9 cellular contexts compared by ENCODE assay signal in the genomic region with DNA sequence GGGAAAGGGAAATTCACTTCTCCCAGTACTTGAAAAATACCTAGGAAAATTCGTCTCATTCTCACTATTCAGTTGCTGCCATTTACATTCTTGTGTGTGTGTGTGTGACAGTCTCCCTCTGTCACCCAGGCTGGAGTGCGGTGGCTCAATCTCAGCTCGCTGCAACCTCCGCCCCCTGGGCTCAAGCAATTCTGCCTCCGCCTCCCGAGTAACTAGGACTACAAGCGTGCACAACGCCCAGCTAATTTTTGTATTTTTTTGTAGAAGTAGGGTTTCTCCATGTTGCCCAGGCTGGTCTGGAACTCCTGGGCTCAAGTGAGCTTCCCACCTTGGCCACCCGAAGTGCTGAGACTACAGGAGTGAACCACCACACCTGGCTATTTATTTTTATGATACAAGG. TPM values are rescaled to one million over a fixed set of nuclear protein-coding genes. Genes with fewer than 3 reads are reported as not detected.
DNase-seq lines count a peak whose midpoint lies in the region; ATAC-seq and TF ChIP-seq lines count a peak whose summit lies in the region.
"Had no signal": no experiment of that assay in that cellular context is flagged by ENCODE, and none has a peak within 500 bp of the region (broad histone marks: within the 10 kb centered on the region; RNA-seq: fewer than 3 reads in every experiment).

No MANE protein-coding gene starts in this region.

- no peaks in the 10 kb centered on the region for H3K9me2 ChIP-seq in SK-N-SH

- peak overlapping the region; percentile 60 to 92 for H3K4me3 ChIP-seq in SK-N-SH (ENCODE audit: low read depth in 2 of 2, low read length in 1 of 2)
- peak overlapping the region in 1 of 2 donors; percentile 78 for H3K4me3 ChIP-seq in right atrium auricular region

- TF ChIP-seq CTCF in SK-N-SH (IDR thresholded peaks at IDR 0.05) (no peak), activated B cell treated with CpG ODN at 0.5 μM for 24 hours (IDR thresholded peaks at IDR 0.05) (no peak), right atrium auricular region (IDR thresholded peaks at IDR 0.05) (no peak)

- H3K27me3 Mint-ChIP-seq in activated B cell treated with CpG ODN at 0.5 μM for 24 hours: no peaks in the 10 kb centered on the region
- no peaks in the 10 kb centered on the region for H3K27me3 Mint-ChIP-seq in stimulated activated memory B cell treated with anti-CD40 and anti-IgM and Interleukin-4, amounts not matched to agents 10 μg/mL and 1 μg/mL and 100 μg/mL, for 72 hours

- WGBS in SK-N-SH (ENCODE audit: low lambda C conversion rate): 80% methylated on average over 9 of the region's 9 CpGs

- no peak for DNase-seq in SK-N-SH
- DNase-seq in activated B cell treated with CpG ODN at 0.5 μM for 24 hours: no peak
- no peak for DNase-seq in right atrium auricular region (ENCODE audit: low spot score)
- DNase-seq in NCI-H146 (lab: John Stamatoyannopoulos, UW): no peak
- no peak for DNase-seq in NCI-H510A treated with DMSO at 0.1 percent for 48 hours (lab: John Stamatoyannopoulos, UW)
- DNase-seq: C1 segment of cervical spinal cord had no signal

- POLR2A ChIA-PET in SK-N-SH (lab: Yijun Ruan, JAX) (interaction anchor here (1.0 to 1.9 kb wide), 2 partner anchors 26 to 331 kb away, joined by 4 to 8 read pairs; partner anchors contain the start of genes CHTOP and RPS27), activated B cell treated with CpG ODN at 0.5 μM for 24 hours (lab: Charles Lee) (interaction anchor here (0.6 to 3.2 kb wide), 14 partner anchors 12 to 331 kb away, joined by 3 to 37 read pairs (median 8); partner anchors contain the start of genes CHTOP, ILF2, RPS27 and S100A5)

- H3K36me3 Mint-ChIP-seq in activated B cell treated with CpG ODN at 0.5 μM for 24 hours (ENCODE audit: low read depth): peaks cover 47% of the 10 kb centered on the region
- peaks cover 27% of the 10 kb centered on the region for H3K36me3 Mint-ChIP-seq in stimulated activated memory B cell treated with anti-CD40 and anti-IgM and Interleukin-4, amounts not matched to agents 10 μg/mL and 1 μg/mL and 100 μg/mL, for 72 hours

- ATAC-seq in SK-N-SH treated with all-trans-retinoic acid at 6 μM for 48 hours (no peak), activated B cell treated with CpG ODN at 0.5 μM for 24 hours (ENCODE audit: low read depth) (no peak), HG02840 (IDR thresholded peaks at IDR 0.05; ENCODE audit: low FRiP score, unreplicated experiment) (no peak)
- ATAC-seq in stimulated activated memory B cell treated with anti-CD40 and anti-IgM and Interleukin-4, amounts not matched to agents 10 μg/mL and 1 μg/mL and 100 μg/mL, for 72 hours: no peak

- H3K9ac ChIP-seq in SK-N-SH: peak overlapping the region; percentile 80

- H3K4me2 ChIP-seq in SK-N-SH: peak overlapping the region; percentile 94

- H3K4me1 ChIP-seq in SK-N-SH (ENCODE audit: control insufficient read depth in 1 of 2, insufficient read depth in 2 of 2, low read depth in 1 of 2, low read length in 1 of 2): peaks cover 0 to 5% of the 10 kb centered on the region in 2 experiments; a peak in 1 of 4 replicates
- peaks cover 0 to 13% of the 10 kb centered on the region in 2 donors for H3K4me1 ChIP-seq in right atrium auricular region

- H3K27me3 ChIP-seq in SK-N-SH (ENCODE audit: insufficient read depth): no peaks in the 10 kb centered on the region
- H3K27me3 ChIP-seq in right atrium auricular region: no peaks in the 10 kb centered on the region

- TF ChIP-seq RAD21 in SK-N-SH (IDR thresholded peaks at IDR 0.05; ENCODE audit: low read length): no peak

- no peaks in the 10 kb centered on the region for H4K20me1 ChIP-seq in SK-N-SH (ENCODE audit: insufficient read depth)

- CTCF ChIA-PET in SK-N-SH (lab: Yijun Ruan, JAX) (interaction anchor here (0.6 to 1.4 kb wide), 4 partner anchors 10 to 18 kb away, joined by 3 read pairs; no protein-coding TSS in a partner anchor), activated B cell treated with CpG ODN at 0.5 μM for 24 hours (lab: Charles Lee) (interaction anchor here (1.6 kb wide), 1 partner anchor 88 kb away, joined by 9 read pairs; no protein-coding TSS in a partner anchor)

- H3K27ac ChIP-seq in SK-N-SH (ENCODE audit: low read depth in 2 of 2, low read length in 1 of 2) (no peak overlapping the region), right atrium auricular region (peak overlapping the region; percentile 97 to 98)

- no peaks in the 10 kb centered on the region for H3K9me3 Mint-ChIP-seq in activated B cell treated with CpG ODN at 0.5 μM for 24 hours
- H3K9me3 Mint-ChIP-seq in stimulated activated memory B cell treated with anti-CD40 and anti-IgM and Interleukin-4, amounts not matched to agents 10 μg/mL and 1 μg/mL and 100 μg/mL, for 72 hours: no peaks in the 10 kb centered on the region

- H3K27ac Mint-ChIP-seq in activated B cell treated with CpG ODN at 0.5 μM for 24 hours: peak overlapping the region; percentile 24
- peak overlapping the region; percentile 93 for H3K27ac Mint-ChIP-seq in stimulated activated memory B cell treated with anti-CD40 and anti-IgM and Interleukin-4, amounts not matched to agents 10 μg/mL and 1 μg/mL and 100 μg/mL, for 72 hours

- H3K79me2 ChIP-seq in SK-N-SH (ENCODE audit: insufficient read depth): peaks cover 23% of the 10 kb centered on the region

- peak overlapping the region; percentile 96 for H3K4me3 Mint-ChIP-seq in activated B cell treated with CpG ODN at 0.5 μM for 24 hours
- H3K4me3 Mint-ChIP-seq in stimulated activated memory B cell treated with anti-CD40 and anti-IgM and Interleukin-4, amounts not matched to agents 10 μg/mL and 1 μg/mL and 100 μg/mL, for 72 hours: peak overlapping the region; percentile 99

- intact Hi-C loops in activated B cell treated with CpG ODN at 0.5 μM for 24 hours (cut with micrococcal nuclease): loop anchor here (2.0 to 5.0 kb wide), 3 partner anchors 61 to 149 kb away; no protein-coding TSS in a partner anchor

- peaks cover 36 to 40% of the 10 kb centered on the region in 2 experiments for H3K36me3 ChIP-seq in SK-N-SH (replicated peaks in 1 of 2; ENCODE audit: control insufficient read depth in 1 of 2, insufficient read depth in 2 of 2, low read length in 1 of 2)
- peaks cover 39% of the 10 kb centered on the region for H3K36me3 ChIP-seq in right atrium auricular region

- H2AFZ ChIP-seq in SK-N-SH (ENCODE audit: low read depth): no peak overlapping the region

- TF ChIP-seq EP300 in SK-N-SH (IDR thresholded peaks at IDR 0.05; ENCODE audit: borderline replicate concordance in 1 of 2, low read depth in 1 of 2, low read length in 1 of 2): no peak

- peaks cover 41% of the 10 kb centered on the region for H3F3A ChIP-seq in SK-N-SH (replicated peaks; ENCODE audit: insufficient read depth)

- H3K4me1 Mint-ChIP-seq in activated B cell treated with CpG ODN at 0.5 μM for 24 hours: peaks cover 14% of the 10 kb centered on the region
- H3K4me1 Mint-ChIP-seq in stimulated activated memory B cell treated with anti-CD40 and anti-IgM and Interleukin-4, amounts not matched to agents 10 μg/mL and 1 μg/mL and 100 μg/mL, for 72 hours: peaks cover 20% of the 10 kb centered on the region

- H3K9me3 ChIP-seq in SK-N-SH (no peaks in the 10 kb centered on the region), right atrium auricular region (no peaks in the 10 kb centered on the region)

TF ChIP-seq in SK-N-SH, 30 proteins besides CTCF, POLR2A, EP300 and RAD21 (continues in another document):
- TF ChIP-seq SIN3A (IDR thresholded peaks at IDR 0.05; ENCODE audit: borderline replicate concordance, low read depth, low read length): no peak
- no peak for TF ChIP-seq NFIC (IDR thresholded peaks at IDR 0.05; ENCODE audit: borderline replicate concordance)
- no peak for TF ChIP-seq NRF1 (IDR thresholded peaks at IDR 0.05; ENCODE audit: low read depth, low read length)
- no peak for TF ChIP-seq POLR2AphosphoS5 (IDR thresholded peaks at IDR 0.05; ENCODE audit: low read depth, low read length)
- no peak for TF ChIP-seq MXI1 (IDR thresholded peaks at IDR 0.05; ENCODE audit: low read depth, low read length)
- no peak for TF ChIP-seq CHD2 (IDR thresholded peaks at IDR 0.05; ENCODE audit: low read length, partially characterized antibody)

RNA-seq across cellular contexts. Expression of gene SNAPIN, which starts 1.2 kb away (rescaled TPM):
- 57.6 and 61.7 TPM in 2 replicates for polyA plus RNA-seq in SK-N-SH (2012; rRNA removed)
- polyA plus RNA-seq in SK-N-SH (2012; cell fraction: cytosol; rRNA removed): 56.7 and 57.6 TPM in 2 replicates
- polyA plus RNA-seq in SK-N-SH (2012; cell fraction: nucleus; rRNA removed): 41.7 and 45.5 TPM in 2 replicates
- total RNA-seq in activated B cell treated with CpG ODN at 0.5 μM for 24 hours (50.4 and 51.5 TPM in 2 replicates), right atrium auricular region (10 to 100 TPM; 60.8 to 84.0 TPM)

RNA-seq across cellular contexts. Expression of gene ILF2, which starts 11.1 kb away (rescaled TPM):
- 189 and 236 TPM in 2 replicates for polyA plus RNA-seq in SK-N-SH (2012; rRNA removed)
- 221 and 224 TPM in 2 replicates for polyA plus RNA-seq in SK-N-SH (2012; cell fraction: cytosol; rRNA removed)
- polyA plus RNA-seq in SK-N-SH (2012; cell fraction: nucleus; rRNA removed): 123 and 180 TPM in 2 replicates
- 182 and 191 TPM in 2 replicates for total RNA-seq in activated B cell treated with CpG ODN at 0.5 μM for 24 hours
- total RNA-seq in right atrium auricular region: 10 to 100 TPM; 69.2 to 80.9 TPM

RNA-seq across cellular contexts. Expression of gene NPR1, which starts 18.8 kb away (rescaled TPM):
- polyA plus RNA-seq in SK-N-SH (2012; rRNA removed): 0.05 and 0.12 TPM in 2 replicates
- 0.01 and 0.08 TPM in 2 replicates for polyA plus RNA-seq in SK-N-SH (2012; cell fraction: cytosol; rRNA removed)
- polyA plus RNA-seq in SK-N-SH (2012; cell fraction: nucleus; rRNA removed): 0.26 and 0.60 TPM in 2 replicates
- total RNA-seq in activated B cell treated with CpG ODN at 0.5 μM for 24 hours: 0.59 and 0.82 TPM in 2 replicates
- 10 to 100 TPM; 19.3 to 42.9 TPM for total RNA-seq in right atrium auricular region

RNA-seq across cellular contexts. Expression of gene CHTOP, which starts 25.8 kb away (rescaled TPM):
- polyA plus RNA-seq in SK-N-SH (2012; rRNA removed): 76.7 and 84.9 TPM in 2 replicates
- 63.8 and 71.2 TPM in 2 replicates for polyA plus RNA-seq in SK-N-SH (2012; cell fraction: cytosol; rRNA removed)
- 96.8 and 111 TPM in 2 replicates for polyA plus RNA-seq in SK-N-SH (2012; cell fraction: nucleus; rRNA removed)
- total RNA-seq in activated B cell treated with CpG ODN at 0.5 μM for 24 hours: 140 and 148 TPM in 2 replicates
- 10 to 100 TPM; 38.2 to 50.1 TPM for total RNA-seq in right atrium auricular region

RNA-seq across cellular contexts. Expression of gene S100A1, which starts 31.4 kb away (rescaled TPM):
- polyA plus RNA-seq in SK-N-SH (2012; rRNA removed): 0.18 TPM in 1 of 2 replicates, not detected in the other
- polyA plus RNA-seq in SK-N-SH (2012; cell fraction: cytosol; rRNA removed): 0.10 and 0.14 TPM in 2 replicates
- polyA plus RNA-seq in SK-N-SH (2012; cell fraction: nucleus; rRNA removed): 0.11 and 0.21 TPM in 2 replicates
- total RNA-seq in activated B cell treated with CpG ODN at 0.5 μM for 24 hours (0.31 and 0.69 TPM in 2 replicates), right atrium auricular region (1,000 to 10,000 TPM in 1 of 2 donors, 100 to 1,000 TPM in 1; 965 to 2,413 TPM)

Comparison
In these comparisons a context has a peak if more than half of its experiments do, and no peak if none do; other contexts are left out.
1. H3K27ac ChIP-seq: peak in right atrium auricular region (2 of 2); none in SK-N-SH (0 of 2).
2. RNA of gene NPR1, which starts 18.8 kb away (total RNA-seq): 19.3 to 42.9 TPM in right atrium auricular region; 0.59 to 0.82 TPM in activated B cell treated with CpG ODN at 0.5 μM for 24 hours; every median in the first group is over 10 times any median in the second.